ENCODE assay signal across 8 cellular contexts in the genomic region with DNA sequence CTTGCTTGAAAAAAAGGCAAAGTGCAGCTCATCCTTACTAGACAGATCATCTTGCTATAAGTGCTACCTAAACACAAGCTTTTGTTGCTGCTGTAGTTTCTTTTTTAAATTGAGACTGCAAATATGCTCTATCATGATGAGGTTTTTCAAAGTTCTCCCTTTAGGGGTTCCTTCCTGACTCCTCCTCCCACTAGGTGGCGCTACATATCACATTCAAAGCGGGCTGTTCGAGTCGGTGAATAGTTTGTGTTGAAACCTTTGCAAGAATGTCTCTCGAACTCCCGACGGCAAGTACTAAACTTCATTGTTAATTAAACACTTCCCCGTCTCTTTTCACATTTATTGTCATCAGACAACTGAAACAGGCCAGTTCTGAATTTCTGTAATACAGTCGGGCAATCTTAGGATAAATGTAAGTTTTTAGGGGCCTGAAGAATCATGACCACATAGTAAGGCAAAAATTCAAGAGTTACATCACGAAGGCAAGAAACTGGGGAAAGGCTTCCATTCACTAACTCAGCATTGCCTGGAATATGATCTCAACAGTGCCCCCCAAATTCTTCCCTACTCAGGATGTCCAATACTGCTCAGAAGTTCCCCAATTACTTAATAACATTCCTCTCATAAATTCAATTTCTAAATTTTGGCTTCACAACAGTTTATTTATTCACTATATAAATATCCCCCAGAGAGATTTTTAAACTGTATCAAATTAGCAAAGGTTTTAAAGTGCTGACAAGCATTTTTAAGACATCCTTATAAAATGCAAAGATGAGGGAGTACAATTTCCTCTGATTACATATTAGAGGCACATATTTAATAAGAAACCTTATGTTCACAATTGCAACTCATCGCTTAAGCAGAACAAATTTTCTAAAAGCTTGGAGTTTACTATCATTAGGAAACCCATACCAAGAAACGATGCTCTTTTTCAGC. TPM values are rescaled to one million over a fixed set of nuclear protein-coding genes. Genes with fewer than 3 reads are reported as not detected.
DNase-seq lines count a peak whose midpoint lies in the region; ATAC-seq, FAIRE-seq and TF ChIP-seq lines count a peak whose summit lies in the region.

No MANE protein-coding gene starts in this region.

- peak; percentile 76 for TF ChIP-seq CTCF in GM12865 (IDR thresholded peaks at IDR 0.05; ENCODE audit: insufficient read depth, low read depth, low read length, missing control alignments)

- TF ChIP-seq EP300 in Ishikawa (IDR thresholded peaks at IDR 0.05; ENCODE audit: borderline replicate concordance), result no peak

- peak; percentile 68 for TF ChIP-seq RAD21 in Ishikawa (IDR thresholded peaks at IDR 0.05; ENCODE audit: low read depth)

- ATAC-seq in HG03442 (IDR thresholded peaks at IDR 0.05; ENCODE audit: unreplicated experiment), result no peak

- no peak overlapping the region for H3K4me3 ChIP-seq in GM12865 (ENCODE audit: low read depth, low read length)

- DNase-seq in GM12865 (ENCODE audit: low read depth) (peak; percentile 80), SK-N-DZ (ENCODE audit: low spot score) (peak; percentile 80), globus pallidus (ENCODE audit: low spot score) (peak; percentile 61), pons (ENCODE audit: low spot score) (peak; percentile 84), urothelium cell line (ENCODE audit: low spot score) (peak; percentile 46)
- DNase-seq in activated naive CD4-positive, alpha-beta T cell treated with Interleukin-2 at 50 U/mL for 16 hours, result peak; percentile 77

- FAIRE-seq in urothelium cell line (lab: Jason Lieb, UNC), result no peak

TF ChIP-seq in Ishikawa, 13 proteins besides CTCF, POLR2A, EP300 and RAD21:
- no peak for TF ChIP-seq FOXM1 (IDR thresholded peaks at IDR 0.05; ENCODE audit: borderline replicate concordance, low read depth)
- TF ChIP-seq YY1 (IDR thresholded peaks at IDR 0.05; ENCODE audit: low read depth), result no peak
- TF ChIP-seq, protein P1, sequence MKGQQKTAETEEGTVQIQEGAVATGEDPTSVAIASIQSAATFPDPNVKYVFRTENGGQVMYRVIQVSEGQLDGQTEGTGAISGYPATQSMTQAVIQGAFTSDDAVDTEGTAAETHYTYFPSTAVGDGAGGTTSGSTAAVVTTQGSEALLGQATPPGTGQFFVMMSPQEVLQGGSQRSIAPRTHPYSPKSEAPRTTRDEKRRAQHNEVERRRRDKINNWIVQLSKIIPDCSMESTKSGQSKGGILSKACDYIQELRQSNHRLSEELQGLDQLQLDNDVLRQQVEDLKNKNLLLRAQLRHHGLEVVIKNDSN (IDR thresholded peaks at IDR 0.05), result no peak
- TF ChIP-seq NFIC (IDR thresholded peaks at IDR 0.05), result no peak
- no peak for TF ChIP-seq TEAD4 (IDR thresholded peaks at IDR 0.05)
- no peak for TF ChIP-seq EGR1 (IDR thresholded peaks at IDR 0.05)
- no peak for TF ChIP-seq CREB1 (IDR thresholded peaks at IDR 0.05; ENCODE audit: low read depth)
- no peak for TF ChIP-seq CEBPB (IDR thresholded peaks at IDR 0.05)
- TF ChIP-seq TAF1 (IDR thresholded peaks at IDR 0.05; ENCODE audit: low read depth), result no peak
- TF ChIP-seq TCF12 (IDR thresholded peaks at IDR 0.05; ENCODE audit: low read depth), result no peak
- TF ChIP-seq ZBTB7A (IDR thresholded peaks at IDR 0.05; ENCODE audit: low read depth), result no peak
- TF ChIP-seq, protein P2, sequence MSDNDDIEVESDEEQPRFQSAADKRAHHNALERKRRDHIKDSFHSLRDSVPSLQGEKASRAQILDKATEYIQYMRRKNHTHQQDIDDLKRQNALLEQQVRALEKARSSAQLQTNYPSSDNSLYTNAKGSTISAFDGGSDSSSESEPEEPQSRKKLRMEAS (IDR thresholded peaks at IDR 0.05), result no peak
- TF ChIP-seq, protein P3, sequence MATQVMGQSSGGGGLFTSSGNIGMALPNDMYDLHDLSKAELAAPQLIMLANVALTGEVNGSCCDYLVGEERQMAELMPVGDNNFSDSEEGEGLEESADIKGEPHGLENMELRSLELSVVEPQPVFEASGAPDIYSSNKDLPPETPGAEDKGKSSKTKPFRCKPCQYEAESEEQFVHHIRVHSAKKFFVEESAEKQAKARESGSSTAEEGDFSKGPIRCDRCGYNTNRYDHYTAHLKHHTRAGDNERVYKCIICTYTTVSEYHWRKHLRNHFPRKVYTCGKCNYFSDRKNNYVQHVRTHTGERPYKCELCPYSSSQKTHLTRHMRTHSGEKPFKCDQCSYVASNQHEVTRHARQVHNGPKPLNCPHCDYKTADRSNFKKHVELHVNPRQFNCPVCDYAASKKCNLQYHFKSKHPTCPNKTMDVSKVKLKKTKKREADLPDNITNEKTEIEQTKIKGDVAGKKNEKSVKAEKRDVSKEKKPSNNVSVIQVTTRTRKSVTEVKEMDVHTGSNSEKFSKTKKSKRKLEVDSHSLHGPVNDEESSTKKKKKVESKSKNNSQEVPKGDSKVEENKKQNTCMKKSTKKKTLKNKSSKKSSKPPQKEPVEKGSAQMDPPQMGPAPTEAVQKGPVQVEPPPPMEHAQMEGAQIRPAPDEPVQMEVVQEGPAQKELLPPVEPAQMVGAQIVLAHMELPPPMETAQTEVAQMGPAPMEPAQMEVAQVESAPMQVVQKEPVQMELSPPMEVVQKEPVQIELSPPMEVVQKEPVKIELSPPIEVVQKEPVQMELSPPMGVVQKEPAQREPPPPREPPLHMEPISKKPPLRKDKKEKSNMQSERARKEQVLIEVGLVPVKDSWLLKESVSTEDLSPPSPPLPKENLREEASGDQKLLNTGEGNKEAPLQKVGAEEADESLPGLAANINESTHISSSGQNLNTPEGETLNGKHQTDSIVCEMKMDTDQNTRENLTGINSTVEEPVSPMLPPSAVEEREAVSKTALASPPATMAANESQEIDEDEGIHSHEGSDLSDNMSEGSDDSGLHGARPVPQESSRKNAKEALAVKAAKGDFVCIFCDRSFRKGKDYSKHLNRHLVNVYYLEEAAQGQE (IDR thresholded peaks at IDR 0.05; ENCODE audit: low read depth), result no peak
TF ChIP-seq in Ishikawa: peak in this region for 0.

RNA-seq across cellular contexts. Expression of a gene that starts 6.7 kb away (rescaled TPM):
- polyA plus RNA-seq in SK-N-DZ (2014; cell fraction: cytosol; rRNA removed), result 1.4 and 4.2 TPM in 2 replicates
- polyA plus RNA-seq in SK-N-DZ (2014; cell fraction: nucleus; rRNA removed), result 1.0 and 2.1 TPM in 2 replicates
